20 cellular contexts compared by ENCODE assay signal in the genomic region with DNA sequence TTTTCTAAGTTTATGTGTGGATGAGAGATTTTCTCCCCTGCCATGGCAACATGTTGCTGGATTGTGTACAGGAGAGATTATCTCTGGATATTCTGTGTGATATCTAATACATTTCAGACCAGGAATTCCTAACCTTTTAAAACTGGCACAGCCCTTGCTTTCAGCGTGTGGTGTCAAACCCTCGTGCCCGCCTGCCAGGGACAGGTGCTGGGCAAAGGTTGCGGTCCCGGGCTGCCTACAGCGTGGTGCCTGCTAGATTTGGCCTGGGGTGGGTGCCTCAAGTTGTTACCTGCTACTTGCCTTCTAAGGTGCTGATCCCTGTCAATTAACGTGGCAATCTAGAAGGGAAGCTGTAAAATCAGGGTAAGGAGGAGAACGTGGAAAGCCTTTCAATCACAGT.
DNase-seq lines count a peak whose midpoint lies in the region; ATAC-seq and TF ChIP-seq lines count a peak whose summit lies in the region.
"Had no signal": no experiment of that assay in that cellular context is flagged by ENCODE, and none has a peak within 500 bp of the region (broad histone marks: within the 10 kb centered on the region; RNA-seq: fewer than 3 reads in every experiment).

No MANE protein-coding gene starts in this region.

- intact Hi-C loops in Right ventricle myocardium superior (cut with DNase I) (no loop called here), cardiac septum (cut with DNase I) (no loop called here), transverse colon (cut with DNase I; ENCODE audit: low total_unique reads) (no loop called here)

- H3K27ac ChIP-seq in transverse colon, result no peak overlapping the region
- H3K27ac ChIP-seq: parathyroid adenoma, vagina had no signal

- no peaks in the 10 kb centered on the region for H3K9me3 Mint-ChIP-seq in activated naive CD8-positive, alpha-beta T cell (ENCODE audit: low read depth)
- H3K9me3 Mint-ChIP-seq in memory B cell, result no peaks in the 10 kb centered on the region
- H3K9me3 Mint-ChIP-seq: activated CD4-positive, alpha-beta T cell treated with anti-CD3 and anti-CD28 coated beads, Interleukin-2, amount 10 ng/mL, durations not matched to agents 7 days and 5 days; natural killer cell had no signal

- peaks cover 8% of the 10 kb centered on the region for H3K36me3 Mint-ChIP-seq in activated naive CD8-positive, alpha-beta T cell
- peaks cover 29% of the 10 kb centered on the region for H3K36me3 Mint-ChIP-seq in memory B cell

- peaks cover 7 to 10% (median 9%) of the 10 kb centered on the region in 4 donors for H3K4me1 ChIP-seq in transverse colon
- H3K4me1 ChIP-seq: parathyroid adenoma had no signal

- no peak overlapping the region for H3K4me3 Mint-ChIP-seq in activated naive CD8-positive, alpha-beta T cell
- no peak overlapping the region for H3K4me3 Mint-ChIP-seq in memory B cell
- H3K4me3 Mint-ChIP-seq: activated CD4-positive, alpha-beta T cell treated with anti-CD3 and anti-CD28 coated beads, Interleukin-2, amount 10 ng/mL, durations not matched to agents 7 days and 5 days; natural killer cell had no signal

- no peak overlapping the region for H3K4me3 ChIP-seq in transverse colon
- H3K4me3 ChIP-seq: coronary artery, smooth muscle cell, vagina had no signal

- TF ChIP-seq CTCF in transverse colon (IDR thresholded peaks at IDR 0.05), result no peak

- WGBS in transverse colon (ENCODE audit: low coverage in 1 of 2), 2 donors, result 45 to 58% methylated on average over 2 to 8 of the region's 8 CpGs

- in situ Hi-C loops in transverse colon (cut with MboI; ENCODE audit: low pct_ligation_motif_present in 1 of 4, low pct_unique_long_range_greater_than_20kb in 1 of 4, low sequenced_read_pairs in 3 of 4), result no loop called here

- no peaks in the 10 kb centered on the region for H3K27me3 ChIP-seq in transverse colon
- H3K27me3 ChIP-seq: vagina had no signal

- no peak for TF ChIP-seq POLR2A in transverse colon (IDR thresholded peaks at IDR 0.05)

- no peaks in the 10 kb centered on the region for H3K27me3 Mint-ChIP-seq in activated naive CD8-positive, alpha-beta T cell
- H3K27me3 Mint-ChIP-seq in memory B cell, result no peaks in the 10 kb centered on the region
- H3K27me3 Mint-ChIP-seq: activated CD4-positive, alpha-beta T cell treated with anti-CD3 and anti-CD28 coated beads, Interleukin-2, amount 10 ng/mL, durations not matched to agents 7 days and 5 days had no signal

- peak overlapping the region; percentile 81 for H3K27ac Mint-ChIP-seq in activated naive CD8-positive, alpha-beta T cell
- peak overlapping the region; percentile 91 for H3K27ac Mint-ChIP-seq in memory B cell
- H3K27ac Mint-ChIP-seq: activated CD4-positive, alpha-beta T cell treated with anti-CD3 and anti-CD28 coated beads, Interleukin-2, amount 10 ng/mL, durations not matched to agents 7 days and 5 days had no signal

- ATAC-seq in Right ventricle myocardium superior (ENCODE audit: poor library complexity), result peak; percentile 51
- no peak for ATAC-seq in memory B cell (ENCODE audit: low read depth)
- ATAC-seq in GM18498 (IDR thresholded peaks at IDR 0.05; ENCODE audit: unreplicated experiment), result no peak
- ATAC-seq: natural killer cell had no signal

- no peaks in the 10 kb centered on the region for H3K36me3 ChIP-seq in transverse colon
- H3K36me3 ChIP-seq: vagina had no signal

- no peak for TF ChIP-seq EP300 in transverse colon (IDR thresholded peaks at IDR 0.05; ENCODE audit: low read depth)

- H3K9me3 ChIP-seq in transverse colon, result no peaks in the 10 kb centered on the region
- H3K9me3 ChIP-seq: vagina had no signal

- DNase-seq in Right ventricle myocardium superior (no peak), cardiac septum (ENCODE audit: low spot score) (no peak), memory B cell (ENCODE audit: low spot score in 2 of 2) (no peak), transverse colon (peak; percentile 33), NCI-H128 (lab: John Stamatoyannopoulos, UW; ENCODE audit: unreplicated experiment) (no peak), NCI-H774 (lab: John Stamatoyannopoulos, UW) (no peak)
- DNase-seq: activated CD4-positive, alpha-beta T cell treated with anti-CD3 and anti-CD28 coated beads, Interleukin-2, amount 10 ng/mL, durations not matched to agents 7 days and 5 days; activated CD8-positive, alpha-beta memory T cell treated with anti-CD3 and anti-CD28 coated beads, Interleukin-2, amount 50 U/mL, for 48 hours; activated naive CD4-positive, alpha-beta T cell treated with Interleukin-2 at 50 U/mL for 16 hours; hippocampal formation; natural killer cell; NCI-H2029 treated with DMSO at 0.1 percent for 48 hours; RPMI8226; stimulated activated CD4-positive, alpha-beta T cell treated with anti-CD3 and anti-CD28 coated beads, Interleukin-4, amount 100 ng/mL, for 24 hours had no signal

- H3K4me1 Mint-ChIP-seq in activated naive CD8-positive, alpha-beta T cell (ENCODE audit: low read depth), result peaks cover 64% of the 10 kb centered on the region
- H3K4me1 Mint-ChIP-seq in memory B cell, result peaks cover 39% of the 10 kb centered on the region
